Comparison of ENCODE assay signal across 8 cellular contexts in genomic region chr12:57547366-57548315, GRCh38. TPM values are rescaled to one million over a fixed set of nuclear protein-coding genes. Genes with fewer than 3 reads are reported as not detected.
DNase-seq lines count a peak whose midpoint lies in the region; ATAC-seq and TF ChIP-seq lines count a peak whose summit lies in the region.

No MANE protein-coding gene starts in this region.

- ATAC-seq in HG03280 (IDR thresholded peaks at IDR 0.05; ENCODE audit: unreplicated experiment): no peak
- no peak for ATAC-seq in GM19035 (IDR thresholded peaks at IDR 0.05; ENCODE audit: unreplicated experiment)
- ATAC-seq in HG02840 (IDR thresholded peaks at IDR 0.05; ENCODE audit: low FRiP score, unreplicated experiment): no peak

- peaks cover 5% of the 10 kb centered on the region for H3K79me1 ChIP-seq in trophoblast cell (ENCODE audit: low read length)

- TF ChIP-seq POLR2A in Peyer's patch (IDR thresholded peaks at IDR 0.05) (no peak), erythroblast (IDR thresholded peaks at IDR 0.05; ENCODE audit: low read length) (peak; percentile 55)

- no peak overlapping the region for H4K91ac ChIP-seq in trophoblast cell (ENCODE audit: low read depth, low read length)

- H3K9me2 ChIP-seq in DOHH2 (replicated peaks; ENCODE audit: control insufficient read depth, low read length): no peaks in the 10 kb centered on the region

- H3K79me2 ChIP-seq in DOHH2 (ENCODE audit: control insufficient read depth, low read length) (peaks cover 31% of the 10 kb centered on the region), trophoblast cell (ENCODE audit: control insufficient read depth, insufficient read depth, low read length, poor library complexity) (peaks cover 8% of the 10 kb centered on the region)

- H3K4me3 ChIP-seq in DOHH2 (ENCODE audit: low read length): peak overlapping the region; percentile 80
- H3K4me3 ChIP-seq in Peyer's patch: peak overlapping the region; percentile 69 to 99 (median 86)
- no peak overlapping the region for H3K4me3 ChIP-seq in trophoblast cell (ENCODE audit: low read depth, low read length)

- peak overlapping the region; percentile 90 for H3K4me2 ChIP-seq in DOHH2 (ENCODE audit: low read length)
- H3K4me2 ChIP-seq in trophoblast cell (ENCODE audit: low read length): peak overlapping the region; percentile 35

- no peak for TF ChIP-seq CTCF in DOHH2 (IDR thresholded peaks at IDR 0.05; ENCODE audit: low read depth, low read length, poor library complexity, severe bottlenecking)
- no peak for TF ChIP-seq CTCF in Peyer's patch (IDR thresholded peaks at IDR 0.05)

- H2AFZ ChIP-seq in trophoblast cell (ENCODE audit: insufficient read depth, low read length, poor library complexity): no peak overlapping the region

- no peak overlapping the region for H4K12ac ChIP-seq in trophoblast cell (ENCODE audit: low read depth, low read length)

- H3K18ac ChIP-seq in trophoblast cell (ENCODE audit: low read length): no peak overlapping the region

- no peak overlapping the region for H3K4ac ChIP-seq in trophoblast cell (ENCODE audit: low read depth, low read length)

- H2AK5ac ChIP-seq in trophoblast cell (ENCODE audit: low read length): no peak overlapping the region

- DNase-seq in Peyer's patch (no peak), erythroblast (lab: John Stamatoyannopoulos, UW) (no peak), trophoblast cell (no peak), NCI-H2171 treated with DMSO at 0.1 percent for 48 hours (lab: John Stamatoyannopoulos, UW) (no peak)

- WGBS in trophoblast cell (ENCODE audit: extremely low coverage, insufficient coverage, insufficient read length): 100% methylated on average over 2 of the region's 9 CpGs

- H3K36me3 ChIP-seq in DOHH2 (ENCODE audit: control insufficient read depth, low read length) (peaks cover 17% of the 10 kb centered on the region), Peyer's patch (no peaks in the 10 kb centered on the region), trophoblast cell (ENCODE audit: control insufficient read depth in 1 of 2, insufficient read depth in 2 of 2, low read length in 2 of 2) (peaks cover 5 to 10% of the 10 kb centered on the region in 2 experiments)

- H2BK5ac ChIP-seq in trophoblast cell (ENCODE audit: low read depth, low read length, poor library complexity): no peak overlapping the region

- H4K20me1 ChIP-seq in DOHH2 (ENCODE audit: control insufficient read depth, insufficient read depth, low read depth, low read length): no peaks in the 10 kb centered on the region

- no peak overlapping the region for H2BK120ac ChIP-seq in trophoblast cell (ENCODE audit: insufficient read depth, low read length, poor library complexity)

- H3K4me1 ChIP-seq in DOHH2 (ENCODE audit: control insufficient read depth, low read length) (peaks cover 35% of the 10 kb centered on the region), Peyer's patch (peaks cover 0 to 27% (median 3%) of the 10 kb centered on the region in 4 donors), trophoblast cell (ENCODE audit: control insufficient read depth in 1 of 2, insufficient read depth in 2 of 2, low read length in 2 of 2) (peaks cover 9% of the 10 kb centered on the region in 2 experiments)

- H3K9ac ChIP-seq in trophoblast cell (ENCODE audit: low read length): no peak overlapping the region

- no peak overlapping the region for H3K27ac ChIP-seq in DOHH2 (ENCODE audit: low read depth, low read length)
- peak overlapping the region in 2 of 4 donors; percentile 87 to 91 for H3K27ac ChIP-seq in Peyer's patch
- H3K27ac ChIP-seq in trophoblast cell (ENCODE audit: low read depth, low read length): no peak overlapping the region

- H3K9me3 ChIP-seq in DOHH2 (ENCODE audit: control insufficient read depth, insufficient read depth, low read length): no peaks in the 10 kb centered on the region
- H3K9me3 ChIP-seq in Peyer's patch: no peaks in the 10 kb centered on the region
- H3K9me3 ChIP-seq in trophoblast cell (ENCODE audit: insufficient read depth, low read depth, low read length): peaks cover 3% of the 10 kb centered on the region

- no peak overlapping the region for H2BK12ac ChIP-seq in trophoblast cell (ENCODE audit: low read length)

- no peak overlapping the region for H3K14ac ChIP-seq in trophoblast cell (ENCODE audit: low read length)

- no peak overlapping the region for H3K23ac ChIP-seq in trophoblast cell (ENCODE audit: low read length)

- H3K27me3 ChIP-seq in DOHH2 (ENCODE audit: control insufficient read depth, low read length) (peaks cover 6% of the 10 kb centered on the region; the same call in 1 of the 2 replicates), Peyer's patch (no peaks in the 10 kb centered on the region), trophoblast cell (ENCODE audit: insufficient read depth, low read length) (peaks cover 22% of the 10 kb centered on the region)

- H3F3A ChIP-seq in DOHH2 (ENCODE audit: control insufficient read depth, insufficient read depth): peaks cover 9% of the 10 kb centered on the region

- no peak overlapping the region for H4K8ac ChIP-seq in trophoblast cell (ENCODE audit: low read depth, low read length)

RNA-seq across cellular contexts. Expression of gene DCTN2, which starts 0.6 kb away (rescaled TPM):
- 100 to 1,000 TPM; 161 to 326 (median 229) TPM for total RNA-seq in Peyer's patch
- polyA plus RNA-seq in trophoblast cell (2013): 118 and 119 TPM in 2 replicates

RNA-seq across cellular contexts. Expression of gene KIF5A, which starts 2.2 kb away (rescaled TPM):
- 1 to 10 TPM in 2 of 4 donors, under 1 TPM in 2; 0.35 to 2.5 (median 1.4) TPM for total RNA-seq in Peyer's patch
- polyA plus RNA-seq in trophoblast cell (2013): 0.21 TPM in 2 replicates

RNA-seq across cellular contexts. Expression of gene MBD6, which starts 25.0 kb away (rescaled TPM):
- 100 to 1,000 TPM in 1 of 4 donors, 10 to 100 TPM in 3; 38.0 to 144 (median 71.5) TPM for total RNA-seq in Peyer's patch
- 54.4 TPM in 2 replicates for polyA plus RNA-seq in trophoblast cell (2013)

RNA-seq across cellular contexts. Expression of gene DDIT3, which starts 27.3 kb away (rescaled TPM):
- total RNA-seq in Peyer's patch: 10 to 100 TPM in 3 of 4 donors, 1 to 10 TPM in 1; 9.1 to 44.6 (median 24.0) TPM
- polyA plus RNA-seq in trophoblast cell (2013): 106 and 110 TPM in 2 replicates

RNA-seq across cellular contexts. Expression of gene PIP4K2C, which starts 43.4 kb away (rescaled TPM):
- 10 to 100 TPM in 3 of 4 donors, 1 to 10 TPM in 1; 9.1 to 52.6 (median 37.9) TPM for total RNA-seq in Peyer's patch
- polyA plus RNA-seq in trophoblast cell (2013): 31.5 and 32.2 TPM in 2 replicates
